Comparison of ENCODE assay signal across 8 cellular contexts in the genomic region with DNA sequence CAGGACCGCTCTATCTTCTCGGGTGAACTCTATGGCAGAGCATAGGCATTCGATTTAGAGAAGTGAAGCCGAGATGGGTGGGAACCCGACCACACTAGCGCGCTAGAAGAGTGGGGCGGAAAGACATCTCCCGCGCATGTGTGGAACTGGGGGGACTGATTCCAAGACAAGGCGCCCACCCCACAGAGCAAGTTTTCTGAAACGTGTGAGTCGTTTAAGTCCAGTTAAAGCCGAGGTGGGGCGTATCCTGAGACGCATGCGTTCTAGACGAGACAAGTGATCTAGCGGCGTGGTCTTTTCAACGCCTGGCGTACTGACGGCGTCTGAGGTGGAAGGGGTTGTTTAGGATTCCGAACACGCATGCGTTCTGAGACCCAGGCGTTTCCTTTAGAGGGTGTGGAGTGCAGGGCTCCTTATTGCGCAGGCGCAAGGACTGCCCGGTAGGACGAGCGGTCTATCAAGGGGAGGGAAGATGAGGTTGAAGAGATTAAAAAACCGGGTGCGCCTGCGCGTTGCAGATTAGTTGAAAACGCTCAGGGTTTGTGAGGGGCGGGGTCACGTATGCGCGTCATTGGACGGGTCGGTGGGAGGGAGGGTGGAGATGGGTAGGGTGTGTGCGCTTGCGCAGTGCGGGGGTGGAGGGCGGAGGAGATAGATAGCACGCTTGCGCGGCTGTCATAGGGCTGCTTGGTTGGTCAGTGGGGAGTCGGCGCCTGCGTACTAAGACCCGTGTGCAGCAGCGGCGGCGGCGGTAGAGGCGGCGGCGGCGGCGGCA. TPM values are rescaled to one million over a fixed set of nuclear protein-coding genes. Genes with fewer than 3 reads are reported as not detected.
DNase-seq lines count a peak whose midpoint lies in the region; ATAC-seq and TF ChIP-seq lines count a peak whose summit lies in the region.

A gene (plus strand): TSS at position 718 of the 775 bp plus-strand sequence. CDS start 2,008 bp downstream, outside the sequence.

- H3F3A ChIP-seq in SU-DHL-6 (ENCODE audit: insufficient read depth) = peaks cover 43% of the 10 kb centered on the region

- ATAC-seq in HG02642 (IDR thresholded peaks at IDR 0.05; ENCODE audit: poor library complexity, unreplicated experiment) = peak; percentile 74
- ATAC-seq in activated naive CD8-positive, alpha-beta T cell treated with anti-CD3 and anti-CD28 coated beads, Interleukin-2, amount 10 ng/mL, durations not matched to agents 7 days and 5 days (ENCODE audit: low read depth) = peak; percentile 81

- peaks cover 19% of the 10 kb centered on the region for H4K20me1 ChIP-seq in SU-DHL-6 (ENCODE audit: low read depth, low read length)

- peak within 1 kb of the TSS; percentile 89 for H3K4me3 Mint-ChIP-seq in activated naive CD8-positive, alpha-beta T cell treated with anti-CD3 and anti-CD28 coated beads, Interleukin-2, amount 10 ng/mL, durations not matched to agents 7 days and 5 days
- H3K4me3 Mint-ChIP-seq in glutamatergic neuron (ENCODE audit: unreplicated experiment) (peak within 1 kb of the TSS; percentile 99), osteocyte (ENCODE audit: unreplicated experiment) (peak within 1 kb of the TSS; percentile 85)

- POLR2A ChIA-PET in activated naive CD8-positive, alpha-beta T cell treated with anti-CD3 and anti-CD28 coated beads, Interleukin-2, amount 10 ng/mL, durations not matched to agents 7 days and 5 days (lab: Charles Lee) = interaction anchor here (2.8 kb wide), 1 partner anchor 37 kb away, joined by 11 read pairs; no protein-coding TSS in a partner anchor

- peak within 1 kb of the TSS; percentile 88 for H3K4me2 ChIP-seq in SU-DHL-6 (ENCODE audit: low read depth, low read length, poor library complexity, severe bottlenecking)

- H3K9me3 Mint-ChIP-seq in activated naive CD8-positive, alpha-beta T cell treated with anti-CD3 and anti-CD28 coated beads, Interleukin-2, amount 10 ng/mL, durations not matched to agents 7 days and 5 days = no peaks in the 10 kb centered on the region
- peaks cover 21% of the 10 kb centered on the region for H3K9me3 Mint-ChIP-seq in glutamatergic neuron (ENCODE audit: unreplicated experiment)
- no peaks in the 10 kb centered on the region for H3K9me3 Mint-ChIP-seq in osteocyte (ENCODE audit: unreplicated experiment)

- DNase-seq in GM10266 (ENCODE audit: extremely low spot score) (peak; percentile 99), NCI-H128 (lab: John Stamatoyannopoulos, UW; ENCODE audit: unreplicated experiment) (peak; percentile 98), glutamatergic neuron (peak; percentile 100), osteocyte (ENCODE audit: extremely low spot score, unreplicated experiment) (peak; percentile 100)
- DNase-seq in activated naive CD8-positive, alpha-beta T cell treated with anti-CD3 and anti-CD28 coated beads, Interleukin-2, amount 10 ng/mL, durations not matched to agents 7 days and 5 days = peak; percentile 99

- peaks cover 17% of the 10 kb centered on the region for H3K4me1 ChIP-seq in thymus (ENCODE audit: control insufficient read depth, insufficient read depth, low read length)

- TF ChIP-seq CTCF in GM10266 (IDR thresholded peaks at IDR 0.05; ENCODE audit: control insufficient read depth, insufficient read depth, low read depth, missing control alignments) = no peak
- TF ChIP-seq CTCF in SU-DHL-6 (IDR thresholded peaks at IDR 0.05; ENCODE audit: insufficient read depth, low read length, poor library complexity, severe bottlenecking) = no peak
- no peak for TF ChIP-seq CTCF in glutamatergic neuron (IDR thresholded peaks at IDR 0.05; ENCODE audit: partially characterized antibody, unreplicated experiment)
- TF ChIP-seq CTCF in osteocyte (IDR thresholded peaks at IDR 0.05) = no peak

- peaks cover 38% of the 10 kb centered on the region for H3K79me2 ChIP-seq in SU-DHL-6 (ENCODE audit: insufficient read depth, low read length)

- H3K36me3 Mint-ChIP-seq in activated naive CD8-positive, alpha-beta T cell treated with anti-CD3 and anti-CD28 coated beads, Interleukin-2, amount 10 ng/mL, durations not matched to agents 7 days and 5 days = peaks cover 19% of the 10 kb centered on the region
- H3K36me3 Mint-ChIP-seq in glutamatergic neuron (ENCODE audit: unreplicated experiment) (peaks cover 10% of the 10 kb centered on the region), osteocyte (ENCODE audit: unreplicated experiment) (peaks cover 22% of the 10 kb centered on the region)

- peaks cover 29% of the 10 kb centered on the region for H3K4me1 Mint-ChIP-seq in activated naive CD8-positive, alpha-beta T cell treated with anti-CD3 and anti-CD28 coated beads, Interleukin-2, amount 10 ng/mL, durations not matched to agents 7 days and 5 days
- H3K4me1 Mint-ChIP-seq in glutamatergic neuron (ENCODE audit: low read depth, unreplicated experiment) (peaks cover 11% of the 10 kb centered on the region), osteocyte (ENCODE audit: unreplicated experiment) (peaks cover 25% of the 10 kb centered on the region)

- H3K36me3 ChIP-seq in SU-DHL-6 (ENCODE audit: low read length) (peaks cover 24% of the 10 kb centered on the region), thymus (ENCODE audit: control insufficient read depth, insufficient read depth) (peaks cover 20% of the 10 kb centered on the region)

- peak within 1 kb of the TSS; percentile 93 for H3K27ac ChIP-seq in SU-DHL-6 (ENCODE audit: low read depth, low read length)
- H3K27ac ChIP-seq in thymus (ENCODE audit: low read depth) = peak within 1 kb of the TSS; percentile 99

- WGBS in thymus = under 1% methylated on average over 64 of the region's 64 CpGs

- H3K9me2 ChIP-seq in SU-DHL-6 (replicated peaks; ENCODE audit: insufficient read depth, low read length) = no peaks in the 10 kb centered on the region

- H2AFZ ChIP-seq in SU-DHL-6 (ENCODE audit: low read depth, low read length, severe bottlenecking) = peak within 1 kb of the TSS; percentile 91

- no peaks in the 10 kb centered on the region for H3K9me3 ChIP-seq in SU-DHL-6 (ENCODE audit: insufficient read depth, low read length)
- H3K9me3 ChIP-seq in thymus (ENCODE audit: control insufficient read depth) = no peaks in the 10 kb centered on the region

- peak within 1 kb of the TSS; percentile 96 for H3K9ac ChIP-seq in SU-DHL-6 (ENCODE audit: low read length)

- no peaks in the 10 kb centered on the region for H3K27me3 Mint-ChIP-seq in activated naive CD8-positive, alpha-beta T cell treated with anti-CD3 and anti-CD28 coated beads, Interleukin-2, amount 10 ng/mL, durations not matched to agents 7 days and 5 days
- H3K27me3 Mint-ChIP-seq in glutamatergic neuron (ENCODE audit: unreplicated experiment) (peaks cover 13% of the 10 kb centered on the region), osteocyte (ENCODE audit: unreplicated experiment) (no peaks in the 10 kb centered on the region)

- H3K27me3 ChIP-seq in SU-DHL-6 (ENCODE audit: low read length) = no peaks in the 10 kb centered on the region
- no peaks in the 10 kb centered on the region for H3K27me3 ChIP-seq in thymus (ENCODE audit: control insufficient read depth, insufficient read depth)

- peak within 1 kb of the TSS; percentile 98 for H3K27ac Mint-ChIP-seq in activated naive CD8-positive, alpha-beta T cell treated with anti-CD3 and anti-CD28 coated beads, Interleukin-2, amount 10 ng/mL, durations not matched to agents 7 days and 5 days
- peak within 1 kb of the TSS; percentile 99 for H3K27ac Mint-ChIP-seq in glutamatergic neuron (ENCODE audit: unreplicated experiment)
- peak within 1 kb of the TSS; percentile 100 for H3K27ac Mint-ChIP-seq in osteocyte (ENCODE audit: unreplicated experiment)

- peak within 1 kb of the TSS; percentile 86 for H3K4me3 ChIP-seq in SU-DHL-6 (ENCODE audit: insufficient read depth, low read length, poor library complexity, severe bottlenecking)
- peak within 1 kb of the TSS; percentile 90 for H3K4me3 ChIP-seq in thymus (ENCODE audit: low read length)

RNA-seq across cellular contexts. Expression of the gene that starts here (rescaled TPM):
- 100 to 1,000 TPM; 420 to 451 TPM for total RNA-seq in activated naive CD8-positive, alpha-beta T cell treated with anti-CD3 and anti-CD28 coated beads, Interleukin-2, amount 10 ng/mL, durations not matched to agents 7 days and 5 days
- total RNA-seq in glutamatergic neuron (ENCODE audit: unreplicated experiment) (347 TPM), osteocyte (352 and 359 TPM in 2 replicates)
- polyA plus RNA-seq in thymus = 324 TPM

Comparison
In these comparisons a context has a peak if more than half of its experiments do, and no peak if none do; other contexts are left out.
1. Peak in every context shown above with its lines: DNase-seq, ATAC-seq, H3K4me3 ChIP-seq and H3K27ac ChIP-seq.